41 cellular contexts compared by ENCODE assay signal in genomic region chr12:21860128-21860527, GRCh38.
"Had no signal": no experiment of that assay in that cellular context is flagged by ENCODE, and none has a peak within 500 bp of the region (broad histone marks: within the 10 kb centered on the region; RNA-seq: fewer than 3 reads in every experiment).

No MANE protein-coding gene starts in this region.

- H3K36me3 ChIP-seq: adrenal gland, ascending aorta, brain microvascular endothelial cell, breast epithelium, cardiac muscle cell had no signal

- H3K27me3 ChIP-seq: adrenal gland, ascending aorta, body of pancreas, brain microvascular endothelial cell, breast epithelium, cardiac muscle cell had no signal

- H3K9me3 Mint-ChIP-seq: activated naive CD4-positive, alpha-beta T cell treated with anti-CD3 and anti-CD28 coated beads for 36 hours; activated naive CD4-positive, alpha-beta T cell treated with anti-CD3 and anti-CD28 coated beads, Interleukin-2, amount 10 ng/mL, durations not matched to agents 7 days and 5 days; activated naive CD4-positive, alpha-beta T cell treated with anti-CD3 and anti-CD28 coated beads, Interleukin-2, amount 50 U/mL, for 24 hours; activated naive CD4-positive, alpha-beta T cell treated with anti-CD3 and anti-CD28 coated beads, Interleukin-2, amount 50 U/mL, for 72 hours; activated naive CD8-positive, alpha-beta T cell treated with anti-CD3 and anti-CD28 coated beads for 36 hours; activated naive CD8-positive, alpha-beta T cell treated with anti-CD3 and anti-CD28 coated beads, Interleukin-2, amount 10 ng/mL, durations not matched to agents 7 days and 5 days; activated naive CD8-positive, alpha-beta T cell treated with anti-CD3 and anti-CD28 coated beads, Interleukin-2, amount 50 U/mL, for 24 hours; activated T-cell treated with anti-CD3 and anti-CD28 coated beads, Interleukin-2, amount 50 U/mL, for 24 hours; activated T-cell treated with anti-CD3 and anti-CD28 coated beads, Interleukin-2, amount 50 U/mL, for 4 hours; activated T-cell treated with anti-CD3 and anti-CD28 coated beads, Interleukin-2, amount 50 U/mL, for 72 hours; activated T-helper 1 cell treated with anti-CD3 and anti-CD28 coated beads, Interleukin-12 subunit alpha, Interleukin-12 subunit beta, Interleukin-2, Interleukin-4 antibody, amounts not matched to agents 30 ng/mL and 10 ng/mL and 1 ng/mL, durations not matched to agents 14 hours and 24 hours and 36 hours; activated T-helper 2 cell treated with anti-CD3 and anti-CD28 coated beads, Interferon-gamma antibody, Interleukin-2, Interleukin-4, amounts not matched to agents 10 μg/mL and 5 μg/mL and 100 μg/mL, durations not matched to agents 14 hours and 24 hours and 36 hours; brain; central memory CD8-positive, alpha-beta T cell had no signal

- H3K4me3 ChIP-seq: adrenal gland, ascending aorta, body of pancreas, breast epithelium, cardiac muscle cell had no signal

- FAIRE-seq: astrocyte, bronchial epithelial cell had no signal

- H3K27ac Mint-ChIP-seq: activated naive CD4-positive, alpha-beta T cell treated with anti-CD3 and anti-CD28 coated beads for 36 hours; activated naive CD4-positive, alpha-beta T cell treated with anti-CD3 and anti-CD28 coated beads, Interleukin-2, amount 10 ng/mL, durations not matched to agents 7 days and 5 days; activated naive CD4-positive, alpha-beta T cell treated with anti-CD3 and anti-CD28 coated beads, Interleukin-2, amount 50 U/mL, for 24 hours; activated naive CD4-positive, alpha-beta T cell treated with anti-CD3 and anti-CD28 coated beads, Interleukin-2, amount 50 U/mL, for 72 hours; activated naive CD8-positive, alpha-beta T cell; activated naive CD8-positive, alpha-beta T cell treated with anti-CD3 and anti-CD28 coated beads for 36 hours; activated naive CD8-positive, alpha-beta T cell treated with anti-CD3 and anti-CD28 coated beads, Interleukin-2, amount 10 ng/mL, durations not matched to agents 7 days and 5 days; activated naive CD8-positive, alpha-beta T cell treated with anti-CD3 and anti-CD28 coated beads, Interleukin-2, amount 50 U/mL, for 24 hours; activated T-cell treated with anti-CD3 and anti-CD28 coated beads, Interleukin-2, amount 50 U/mL, for 24 hours; activated T-cell treated with anti-CD3 and anti-CD28 coated beads, Interleukin-2, amount 50 U/mL, for 72 hours; activated T-helper 1 cell treated with anti-CD3 and anti-CD28 coated beads, Interleukin-12 subunit alpha, Interleukin-12 subunit beta, Interleukin-2, Interleukin-4 antibody, amounts not matched to agents 30 ng/mL and 10 ng/mL and 1 ng/mL, durations not matched to agents 14 hours and 24 hours and 36 hours; activated T-helper 17 cell treated with anti-CD3 and anti-CD28 coated beads, Interleukin-2, amount 50 U/mL, for 72 hours; activated T-helper 2 cell treated with anti-CD3 and anti-CD28 coated beads, Interferon-gamma antibody, Interleukin-2, Interleukin-4, amounts not matched to agents 10 μg/mL and 5 μg/mL and 100 μg/mL, durations not matched to agents 14 hours and 24 hours and 36 hours; brain had no signal

- DNase-seq: activated effector memory CD4-positive, alpha-beta T cell treated with anti-CD3 and anti-CD28 coated beads, Interleukin-2, amount 50 U/mL, for 16 hours; activated effector memory CD4-positive, alpha-beta T cell treated with Interleukin-2 at 50 U/mL for 16 hours; activated gamma-delta T cell; activated gamma-delta T cell treated with Interleukin-2 at 50 U/mL for 16 hours; activated naive CD4-positive, alpha-beta T cell; activated naive CD4-positive, alpha-beta T cell treated with anti-CD3 and anti-CD28 coated beads for 36 hours; activated naive CD4-positive, alpha-beta T cell treated with anti-CD3 and anti-CD28 coated beads, Interleukin-2, amount 10 ng/mL, durations not matched to agents 7 days and 5 days; activated naive CD4-positive, alpha-beta T cell treated with anti-CD3 and anti-CD28 coated beads, Interleukin-2, amount 50 U/mL, for 16 hours; activated naive CD4-positive, alpha-beta T cell treated with Interleukin-2 at 50 U/mL for 16 hours; activated naive CD8-positive, alpha-beta T cell treated with anti-CD3 and anti-CD28 coated beads for 36 hours; activated naive CD8-positive, alpha-beta T cell treated with anti-CD3 and anti-CD28 coated beads, Interleukin-2, amount 10 ng/mL, durations not matched to agents 7 days and 5 days; activated naive CD8-positive, alpha-beta T cell treated with anti-CD3 and anti-CD28 coated beads, Interleukin-2, amount 50 U/mL, for 24 hours; activated T-cell treated with anti-CD3 and anti-CD28 coated beads for 4 hours; activated T-cell treated with anti-CD3 and anti-CD28 coated beads, Interleukin-2, amount 50 U/mL, for 1 hour; activated T-cell treated with anti-CD3 and anti-CD28 coated beads, Interleukin-2, amount 50 U/mL, for 24 hours; activated T-cell treated with anti-CD3 and anti-CD28 coated beads, Interleukin-2, amount 50 U/mL, for 4 hours; activated T-cell treated with anti-CD3 and anti-CD28 coated beads, Interleukin-2, amount 50 U/mL, for 48 hours; activated T-cell treated with anti-CD3 and anti-CD28 coated beads, Interleukin-2, amount 50 U/mL, for 72 hours; adrenal gland; amniotic stem cell; amygdala; anterior cingulate cortex; aorta; body of pancreas; brain microvascular endothelial cell; caudate nucleus; central memory CD4-positive, alpha-beta T cell; cerebellar nuclear complex had no signal

- H3K4me1 Mint-ChIP-seq: activated naive CD4-positive, alpha-beta T cell treated with anti-CD3 and anti-CD28 coated beads, Interleukin-2, amount 10 ng/mL, durations not matched to agents 7 days and 5 days; activated naive CD4-positive, alpha-beta T cell treated with anti-CD3 and anti-CD28 coated beads, Interleukin-2, amount 50 U/mL, for 24 hours; activated naive CD8-positive, alpha-beta T cell treated with anti-CD3 and anti-CD28 coated beads for 36 hours; activated naive CD8-positive, alpha-beta T cell treated with anti-CD3 and anti-CD28 coated beads, Interleukin-2, amount 10 ng/mL, durations not matched to agents 7 days and 5 days; activated naive CD8-positive, alpha-beta T cell treated with anti-CD3 and anti-CD28 coated beads, Interleukin-2, amount 50 U/mL, for 24 hours; activated T-helper 17 cell treated with anti-CD3 and anti-CD28 coated beads, Interleukin-2, amount 50 U/mL, for 72 hours; brain; central memory CD8-positive, alpha-beta T cell had no signal

- H3K9me3 ChIP-seq: adrenal gland, ascending aorta, body of pancreas, breast epithelium had no signal

- H3K36me3 Mint-ChIP-seq: activated naive CD4-positive, alpha-beta T cell treated with anti-CD3 and anti-CD28 coated beads, Interleukin-2, amount 10 ng/mL, durations not matched to agents 7 days and 5 days; activated naive CD4-positive, alpha-beta T cell treated with anti-CD3 and anti-CD28 coated beads, Interleukin-2, amount 50 U/mL, for 24 hours; activated naive CD4-positive, alpha-beta T cell treated with anti-CD3 and anti-CD28 coated beads, Interleukin-2, amount 50 U/mL, for 72 hours; activated naive CD8-positive, alpha-beta T cell; activated naive CD8-positive, alpha-beta T cell treated with anti-CD3 and anti-CD28 coated beads for 36 hours; activated naive CD8-positive, alpha-beta T cell treated with anti-CD3 and anti-CD28 coated beads, Interleukin-2, amount 10 ng/mL, durations not matched to agents 7 days and 5 days; brain had no signal

- ATAC-seq: activated naive CD4-positive, alpha-beta T cell treated with anti-CD3 and anti-CD28 coated beads, Interleukin-2, amount 50 U/mL, for 72 hours; activated naive CD8-positive, alpha-beta T cell treated with anti-CD3 and anti-CD28 coated beads, Interleukin-2, amount 50 U/mL, for 24 hours; activated T-cell treated with anti-CD3 and anti-CD28 coated beads, Interleukin-2, amount 50 U/mL, for 4 hours; activated T-cell treated with anti-CD3 and anti-CD28 coated beads, Interleukin-2, amount 50 U/mL, for 72 hours; activated T-helper 17 cell treated with anti-CD3 and anti-CD28 coated beads, Interleukin-2, amount 50 U/mL, for 72 hours; body of pancreas had no signal

- H3K27ac ChIP-seq: adrenal gland, ascending aorta, body of pancreas, brain microvascular endothelial cell, breast epithelium, cardiac muscle cell had no signal

- H3K4me1 ChIP-seq: adrenal gland, ascending aorta, body of pancreas, breast epithelium had no signal

- H3K4me3 Mint-ChIP-seq: activated naive CD4-positive, alpha-beta T cell treated with anti-CD3 and anti-CD28 coated beads for 36 hours; activated naive CD4-positive, alpha-beta T cell treated with anti-CD3 and anti-CD28 coated beads, Interleukin-2, amount 10 ng/mL, durations not matched to agents 7 days and 5 days; activated naive CD4-positive, alpha-beta T cell treated with anti-CD3 and anti-CD28 coated beads, Interleukin-2, amount 50 U/mL, for 24 hours; activated naive CD8-positive, alpha-beta T cell; activated naive CD8-positive, alpha-beta T cell treated with anti-CD3 and anti-CD28 coated beads for 36 hours; activated naive CD8-positive, alpha-beta T cell treated with anti-CD3 and anti-CD28 coated beads, Interleukin-2, amount 10 ng/mL, durations not matched to agents 7 days and 5 days; activated naive CD8-positive, alpha-beta T cell treated with anti-CD3 and anti-CD28 coated beads, Interleukin-2, amount 50 U/mL, for 24 hours; activated T-cell treated with anti-CD3 and anti-CD28 coated beads, Interleukin-2, amount 50 U/mL, for 24 hours; activated T-cell treated with anti-CD3 and anti-CD28 coated beads, Interleukin-2, amount 50 U/mL, for 4 hours; activated T-cell treated with anti-CD3 and anti-CD28 coated beads, Interleukin-2, amount 50 U/mL, for 72 hours; activated T-helper 1 cell treated with anti-CD3 and anti-CD28 coated beads, Interleukin-12 subunit alpha, Interleukin-12 subunit beta, Interleukin-2, Interleukin-4 antibody, amounts not matched to agents 30 ng/mL and 10 ng/mL and 1 ng/mL, durations not matched to agents 14 hours and 24 hours and 36 hours; activated T-helper 17 cell treated with anti-CD3 and anti-CD28 coated beads, Interleukin-2, amount 50 U/mL, for 72 hours; brain; central memory CD8-positive, alpha-beta T cell had no signal
